Comparison of ENCODE assay signal across 10 cellular contexts in the genomic region with DNA sequence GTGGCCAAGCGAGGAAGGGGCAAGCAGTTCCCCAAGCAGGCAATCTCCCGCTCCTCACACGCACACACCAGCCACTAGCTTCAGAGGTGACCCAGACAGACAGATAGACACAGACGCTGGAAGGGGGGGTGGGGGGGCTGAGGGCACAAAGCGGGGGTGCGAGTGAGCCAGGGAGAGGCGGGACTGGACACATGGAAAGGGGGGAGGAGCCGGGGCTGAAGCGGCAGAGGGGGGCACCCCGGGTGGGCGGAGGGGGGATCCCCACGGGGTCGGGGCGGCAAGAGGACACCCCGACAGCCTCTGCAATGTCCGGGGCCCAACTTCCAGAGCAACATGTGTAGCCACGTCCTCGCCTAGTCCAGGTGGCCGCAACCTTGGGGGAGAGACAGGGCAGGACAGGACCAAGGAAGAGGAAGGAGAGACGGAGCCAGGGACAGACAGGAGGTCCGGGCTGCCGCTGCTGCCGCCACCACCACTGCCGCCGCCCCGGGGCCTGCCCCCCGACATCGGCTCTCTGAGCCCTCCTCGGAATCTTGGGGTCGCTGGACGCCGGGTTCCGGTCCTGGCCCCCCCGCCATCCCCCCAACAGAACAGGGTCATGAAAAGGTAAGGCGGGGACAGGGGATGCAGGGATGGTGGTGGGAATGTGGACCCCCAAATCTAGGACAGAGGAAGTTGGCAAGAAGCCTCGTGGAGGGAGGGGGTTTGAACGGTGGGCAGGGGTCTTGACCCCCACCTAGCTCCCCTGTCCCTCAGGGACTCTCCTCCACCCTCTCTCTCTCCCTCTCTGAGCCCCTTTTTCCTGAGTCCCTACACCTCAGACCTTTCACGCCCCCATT. TPM values are rescaled to one million over a fixed set of nuclear protein-coding genes. Genes with fewer than 3 reads are reported as not detected.
DNase-seq lines count a peak whose midpoint lies in the region; ATAC-seq and TF ChIP-seq lines count a peak whose summit lies in the region.
"Had no signal": no experiment of that assay in that cellular context is flagged by ENCODE, and none has a peak within 500 bp of the region (broad histone marks: within the 10 kb centered on the region; RNA-seq: fewer than 3 reads in every experiment).

No MANE protein-coding gene starts in this region.

- no peak overlapping the region for H3K14ac ChIP-seq in H9 (ENCODE audit: insufficient read depth, low read length)

- H4K20me1 ChIP-seq in H9 (ENCODE audit: control insufficient read depth, insufficient read depth, insufficient read length) = no peaks in the 10 kb centered on the region

- no peak overlapping the region for H4K91ac ChIP-seq in H9 (ENCODE audit: insufficient read length, low read depth, low read length)

- no CpG with 5 or more reads among the region's 38 CpGs for WGBS in H9 (ENCODE audit: extremely low coverage, insufficient read length, low lambda C conversion rate)

- peak overlapping the region; percentile 72 for H3K4me2 ChIP-seq in H9 (ENCODE audit: insufficient read depth, insufficient read length, low read length)

- no peaks in the 10 kb centered on the region; a peak in 1 of 5 replicates for H3K9me3 Mint-ChIP-seq in H9
- H3K9me3 Mint-ChIP-seq in activated naive CD8-positive, alpha-beta T cell treated with anti-CD3 and anti-CD28 coated beads, Interleukin-2, amount 50 U/mL, for 24 hours = peaks cover 2% of the 10 kb centered on the region
- H3K9me3 Mint-ChIP-seq in memory B cell = peaks cover 2% of the 10 kb centered on the region

- no peak overlapping the region for H2BK12ac ChIP-seq in H9 (ENCODE audit: insufficient read length, low read depth, low read length)

- no peak overlapping the region for H3T11ph ChIP-seq in H9 (ENCODE audit: low read length)

- H3K4ac ChIP-seq in H9 (ENCODE audit: low read depth, low read length) = no peak overlapping the region

- H3K36me3 Mint-ChIP-seq in H9 (ENCODE audit: insufficient read depth in 1 of 3, low read depth in 3 of 3) (no peaks in the 10 kb centered on the region; a peak in 1 of 7 replicates), memory B cell (peaks cover 8% of the 10 kb centered on the region)
- H3K36me3 Mint-ChIP-seq in activated naive CD8-positive, alpha-beta T cell treated with anti-CD3 and anti-CD28 coated beads, Interleukin-2, amount 50 U/mL, for 24 hours (ENCODE audit: low read depth) = peaks cover 2% of the 10 kb centered on the region

- H3K27me3 ChIP-seq in BJ (ENCODE audit: control insufficient read depth, insufficient read depth, low read length) = peaks cover 4% of the 10 kb centered on the region; the same call in 1 of the 2 replicates
- peaks cover 8% of the 10 kb centered on the region; the same call in 1 of the 2 replicates for H3K27me3 ChIP-seq in H9 (ENCODE audit: insufficient read depth, low read length)

- no peak overlapping the region for H3K23ac ChIP-seq in H9 (ENCODE audit: insufficient read length, low read depth, low read length)

- no peak overlapping the region for H2BK5ac ChIP-seq in H9 (ENCODE audit: insufficient read length, low read length)

- no peak overlapping the region for H3K27ac ChIP-seq in H9 (ENCODE audit: insufficient read length, low read depth, low read length)

- TF ChIP-seq CTCF in BJ (IDR thresholded peaks at IDR 0.05; ENCODE audit: insufficient read depth, low read depth, low read length) = no peak
- TF ChIP-seq CTCF in H9 (conservative IDR thresholded peaks at IDR 0.05) = no peak

- H3K27me3 Mint-ChIP-seq in H9 (ENCODE audit: low read depth) (peaks cover 62% of the 10 kb centered on the region), memory B cell (peaks cover 32% of the 10 kb centered on the region)
- H3K27me3 Mint-ChIP-seq in activated naive CD8-positive, alpha-beta T cell treated with anti-CD3 and anti-CD28 coated beads, Interleukin-2, amount 50 U/mL, for 24 hours = peaks cover 40% of the 10 kb centered on the region

- H3K4me3 ChIP-seq in BJ (ENCODE audit: low read depth, low read length) = peak overlapping the region; percentile 34

- H3K27ac Mint-ChIP-seq in H9 (no peak overlapping the region), memory B cell (peak overlapping the region; percentile 22)
- no peak overlapping the region for H3K27ac Mint-ChIP-seq in activated naive CD8-positive, alpha-beta T cell treated with anti-CD3 and anti-CD28 coated beads, Interleukin-2, amount 50 U/mL, for 24 hours

- H3K9me3 ChIP-seq in H9 (ENCODE audit: control insufficient read depth, low read depth, low read length) = no peaks in the 10 kb centered on the region

- H2BK20ac ChIP-seq in H9 (ENCODE audit: low read depth, low read length, poor library complexity, severe bottlenecking) = no peak overlapping the region

- H3K4me3 Mint-ChIP-seq in H9 (peak overlapping the region; percentile 55 to 84), memory B cell (peak overlapping the region; percentile 62)
- H3K4me3 Mint-ChIP-seq in activated naive CD8-positive, alpha-beta T cell treated with anti-CD3 and anti-CD28 coated beads, Interleukin-2, amount 50 U/mL, for 24 hours = peak overlapping the region; percentile 61

- DNase-seq in BJ (ENCODE audit: low read depth) (no peak), H9 (peak; percentile 46), memory B cell (ENCODE audit: low spot score in 2 of 2) (no peak), DMS153 (lab: John Stamatoyannopoulos, UW) (no peak)
- DNase-seq in activated naive CD8-positive, alpha-beta T cell treated with anti-CD3 and anti-CD28 coated beads, Interleukin-2, amount 50 U/mL, for 24 hours = no peak
- DNase-seq in stimulated activated CD4-positive, alpha-beta T cell treated with anti-CD3 and anti-CD28 coated beads, Interleukin-15, amount 100 ng/mL, for 24 hours = no peak
- DNase-seq in activated effector memory CD4-positive, alpha-beta T cell treated with anti-CD3 and anti-CD28 coated beads, Interleukin-2, amount 50 U/mL, for 16 hours = no peak
- DNase-seq: activated CD4-positive, alpha-beta T cell treated with anti-CD3 and anti-CD28 coated beads, Interleukin-2, amount 50 U/mL, for 4 hours; NCI-H510A treated with DMSO at 0.1 percent for 48 hours had no signal

- peaks cover 6% of the 10 kb centered on the region; the same call in 1 of the 2 replicates for H3K4me1 ChIP-seq in H9 (ENCODE audit: insufficient read depth, low read length)

- POLR2A ChIA-PET in BJ (lab: Charles Lee) = no interaction called here

- H3K56ac ChIP-seq in H9 (ENCODE audit: insufficient read length, low read depth, low read length) = no peak overlapping the region

- H2AK5ac ChIP-seq in H9 (ENCODE audit: insufficient read length, low read length) = no peak overlapping the region

- H3K36me3 ChIP-seq in BJ (ENCODE audit: control insufficient read depth, insufficient read depth, low read length) = no peaks in the 10 kb centered on the region

- no peak overlapping the region for H4K5ac ChIP-seq in H9 (ENCODE audit: insufficient read length, low read depth, low read length)

- H3K4me1 Mint-ChIP-seq in H9 (peaks cover 38 to 64% of the 10 kb centered on the region in 2 experiments), memory B cell (peaks cover 53% of the 10 kb centered on the region)
- peaks cover 36% of the 10 kb centered on the region for H3K4me1 Mint-ChIP-seq in activated naive CD8-positive, alpha-beta T cell treated with anti-CD3 and anti-CD28 coated beads, Interleukin-2, amount 50 U/mL, for 24 hours

- H3K23me2 ChIP-seq in H9 (ENCODE audit: insufficient read length, low read depth, low read length, poor library complexity, severe bottlenecking) = peaks cover 17% of the 10 kb centered on the region

- no peak overlapping the region for H2BK15ac ChIP-seq in H9 (ENCODE audit: low read depth, low read length)

- CTCF ChIA-PET in BJ (lab: Yijun Ruan, JAX) = interaction anchor here (0.7 to 1.9 kb wide), 5 partner anchors 14 to 212 kb away, joined by 3 to 7 read pairs (median 4); a partner anchor contains a TSS

- no peaks in the 10 kb centered on the region; the same call in 1 of the 2 replicates for H3K79me2 ChIP-seq in H9 (ENCODE audit: insufficient read depth, low read length)

- H2AFZ ChIP-seq in H9 (ENCODE audit: low read length) = no peak overlapping the region

- no peaks in the 10 kb centered on the region for H3K79me1 ChIP-seq in H9 (ENCODE audit: insufficient read depth, low read depth, low read length, poor library complexity, severe bottlenecking)

- ATAC-seq in activated naive CD8-positive, alpha-beta T cell treated with anti-CD3 and anti-CD28 coated beads, Interleukin-2, amount 50 U/mL, for 24 hours = no peak
- ATAC-seq in memory B cell (ENCODE audit: low read depth) = no peak
- no peak for ATAC-seq in HG02623 (IDR thresholded peaks at IDR 0.05; ENCODE audit: unreplicated experiment)

- H3K18ac ChIP-seq in H9 (ENCODE audit: insufficient read length, low read depth, low read length) = no peak overlapping the region

- no peak overlapping the region for H4K8ac ChIP-seq in H9 (replicated peaks; ENCODE audit: insufficient read length, low read depth, low read length)

- H3K9ac ChIP-seq in H9 (ENCODE audit: extremely low read depth, insufficient read length, low read length) = no peak overlapping the region

- H2BK120ac ChIP-seq in H9 (ENCODE audit: low read depth, low read length, poor library complexity, severe bottlenecking) = no peak overlapping the region

RNA-seq across cellular contexts. Expression of a gene that starts 1.1 kb away (rescaled TPM):
- 0.36 and 0.64 TPM in 2 replicates for polyA plus RNA-seq in BJ (2011; rRNA removed)
- 1.5 and 2.0 TPM in 2 replicates for polyA minus RNA-seq in BJ (2011; rRNA and poly(A)+ RNA removed)
- total RNA-seq in H9 (2021) = 5.9 and 6.2 TPM in 2 replicates

RNA-seq across cellular contexts. Expression of a gene that starts 3.2 kb away (rescaled TPM):
- 237 and 273 TPM in 2 replicates for polyA plus RNA-seq in BJ (2011; rRNA removed)
- 139 and 184 TPM in 2 replicates for polyA minus RNA-seq in BJ (2011; rRNA and poly(A)+ RNA removed)
- total RNA-seq in H9 (2021) = 195 and 198 TPM in 2 replicates

RNA-seq across cellular contexts. Expression of a gene that starts 30.4 kb away (rescaled TPM):
- not detected in 2 replicates for polyA plus RNA-seq in BJ (2011; rRNA removed)
- not detected in 2 replicates for polyA minus RNA-seq in BJ (2011; rRNA and poly(A)+ RNA removed)
- total RNA-seq in H9 (2021) = 0.31 TPM in 1 of 2 replicates, not detected in the other

RNA-seq across cellular contexts. Expression of a gene that starts 30.8 kb away (rescaled TPM):
- polyA plus RNA-seq in BJ (2011; rRNA removed) = 5.7 and 9.9 TPM in 2 replicates
- 4.1 and 8.1 TPM in 2 replicates for polyA minus RNA-seq in BJ (2011; rRNA and poly(A)+ RNA removed)
- total RNA-seq in H9 (2021) = 15.2 and 16.0 TPM in 2 replicates

RNA-seq across cellular contexts. Expression of a gene that starts 51.2 kb away (rescaled TPM):
- polyA plus RNA-seq in BJ (2011; rRNA removed) = 13.9 and 20.0 TPM in 2 replicates
- polyA minus RNA-seq in BJ (2011; rRNA and poly(A)+ RNA removed) = 10.5 and 11.3 TPM in 2 replicates
- total RNA-seq in H9 (2021) = 92.0 and 94.6 TPM in 2 replicates
